In genomic region chr2:195830968-195831810, GRCh38 we compare ENCODE assay signal across 1 cellular context.
TF ChIP-seq lines count a peak whose summit lies in the region.

No MANE protein-coding gene starts in this region.

TF ChIP-seq in K562, 482 proteins besides CTCF, POLR2A, EP300 and RAD21 (continued from another document):
- no peak for TF ChIP-seq MCM5 (IDR thresholded peaks at IDR 0.05; ENCODE audit: low read depth)
- no peak for TF ChIP-seq POLR2H (tag; IDR thresholded peaks at IDR 0.05; ENCODE audit: low read depth)
- TF ChIP-seq HNRNPK (IDR thresholded peaks at IDR 0.05; ENCODE audit: low read depth, low read length, poor library complexity, severe bottlenecking), result no peak
- TF ChIP-seq LEF1 (IDR thresholded peaks at IDR 0.05), result no peak
- TF ChIP-seq C11orf30 (IDR thresholded peaks at IDR 0.05; ENCODE audit: low read depth), result peak; percentile 21; the same call in 1 of the 2 replicates
- peak; percentile 73 for TF ChIP-seq ZNF316 (IDR thresholded peaks at IDR 0.05)
- no peak for TF ChIP-seq CREB3L1 (IDR thresholded peaks at IDR 0.05; ENCODE audit: borderline replicate concordance, low read depth)
- no peak for TF ChIP-seq BRF2 (IDR thresholded peaks at IDR 0.05; ENCODE audit: borderline replicate concordance, insufficient read depth, insufficient read length)
- no peak for TF ChIP-seq ZNF778 (CRISPR knock-in tag; IDR thresholded peaks at IDR 0.05)
- no peak for TF ChIP-seq MTA3 (IDR thresholded peaks at IDR 0.05; ENCODE audit: borderline replicate concordance)
